Comparison of ENCODE assay signal across 17 cellular contexts in the genomic region with DNA sequence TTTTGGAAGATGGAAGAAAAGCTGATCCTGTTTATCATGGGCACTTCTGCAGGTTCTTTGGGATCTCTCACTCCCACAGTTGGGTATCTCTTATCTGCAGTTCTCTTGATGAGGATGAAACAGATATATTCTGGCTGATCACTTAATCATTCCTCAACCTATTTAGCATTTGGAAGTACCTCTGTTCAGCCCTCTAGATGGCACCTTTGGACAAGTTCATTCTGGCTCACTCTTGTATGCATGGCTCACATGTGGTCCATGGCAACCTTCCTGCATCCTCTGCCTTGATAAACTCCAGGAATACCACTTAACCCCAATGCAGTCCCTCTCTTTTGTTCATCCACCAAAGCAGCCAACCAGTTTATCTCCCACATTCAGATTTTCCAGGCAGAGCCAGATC.
DNase-seq lines count a peak whose midpoint lies in the region; ATAC-seq, FAIRE-seq and TF ChIP-seq lines count a peak whose summit lies in the region.
"Had no signal": no experiment of that assay in that cellular context is flagged by ENCODE, and none has a peak within 500 bp of the region (broad histone marks: within the 10 kb centered on the region; RNA-seq: fewer than 3 reads in every experiment).

No MANE protein-coding gene starts in this region.

- no peaks in the 10 kb centered on the region for H3K9me3 ChIP-seq in Karpas-422 (ENCODE audit: low read length)
- peaks cover 2% of the 10 kb centered on the region for H3K9me3 ChIP-seq in astrocyte (ENCODE audit: insufficient read depth, low read depth, low read length)
- H3K9me3 ChIP-seq in HepG2 (ENCODE audit: low read length) = peaks cover 4% of the 10 kb centered on the region; the same call in 1 of the 2 replicates

- H2AFZ ChIP-seq in Karpas-422 (ENCODE audit: low read length) = no peak overlapping the region
- H2AFZ ChIP-seq in astrocyte (ENCODE audit: low read depth, low read length) = no peak overlapping the region
- H2AFZ ChIP-seq in HepG2 (ENCODE audit: low read length) = no peak overlapping the region

- H3K79me2 ChIP-seq in Karpas-422 (ENCODE audit: low read length) (no peaks in the 10 kb centered on the region), astrocyte (ENCODE audit: insufficient read depth, low read length) (no peaks in the 10 kb centered on the region), HepG2 (ENCODE audit: insufficient read depth, low read length) (no peaks in the 10 kb centered on the region)

- TF ChIP-seq EP300 in HepG2 (IDR thresholded peaks at IDR 0.05; ENCODE audit: low read depth in 2 of 2, low read length in 2 of 2) (no peak), HepG2 (CRISPR knock-in tag; IDR thresholded peaks at IDR 0.05; ENCODE audit: borderline replicate concordance) (no peak)

- no peak overlapping the region for H3K27ac ChIP-seq in Karpas-422 (ENCODE audit: low read length)
- no peak overlapping the region for H3K27ac ChIP-seq in astrocyte (ENCODE audit: low read depth, low read length)
- H3K27ac ChIP-seq in HepG2 (ENCODE audit: extremely low read length, insufficient read depth, low read length) = no peak overlapping the region
- H3K27ac ChIP-seq: cardiac muscle cell had no signal

- FAIRE-seq in astrocyte (lab: Jason Lieb, UNC) (no peak), HepG2 (lab: Jason Lieb, UNC) (no peak)
- FAIRE-seq: HTR-8/SVneo had no signal

- no peak overlapping the region for H3K4me2 ChIP-seq in Karpas-422 (ENCODE audit: low read depth, low read length, poor library complexity, severe bottlenecking)
- no peak overlapping the region for H3K4me2 ChIP-seq in astrocyte (ENCODE audit: low read length)
- H3K4me2 ChIP-seq in HepG2 (ENCODE audit: low read depth, low read length) = no peak overlapping the region

- H4K20me1 ChIP-seq in Karpas-422 (ENCODE audit: insufficient read depth, low read depth, low read length) (no peaks in the 10 kb centered on the region), astrocyte (ENCODE audit: insufficient read depth, low read length) (no peaks in the 10 kb centered on the region), HepG2 (ENCODE audit: insufficient read depth, low read length) (no peaks in the 10 kb centered on the region)

- no peaks in the 10 kb centered on the region for H3K36me3 ChIP-seq in Karpas-422 (ENCODE audit: insufficient read depth, low read length)
- no peaks in the 10 kb centered on the region for H3K36me3 ChIP-seq in astrocyte (ENCODE audit: insufficient read depth, low read length)
- H3K36me3 ChIP-seq in HepG2 (replicated peaks in 1 of 2; ENCODE audit: control insufficient read depth in 1 of 2, insufficient read depth in 2 of 2, low read length in 2 of 2) = no peaks in the 10 kb centered on the region
- H3K36me3 ChIP-seq: cardiac muscle cell had no signal

- no peak for ATAC-seq in HepG2
- ATAC-seq in HG02938 (IDR thresholded peaks at IDR 0.05; ENCODE audit: unreplicated experiment) = no peak
- ATAC-seq: activated T-cell treated with anti-CD3 and anti-CD28 coated beads, Interleukin-2, amount 50 U/mL, for 72 hours had no signal

- H3K27me3 Mint-ChIP-seq in astrocyte (ENCODE audit: low read depth, unreplicated experiment) = peaks cover 4% of the 10 kb centered on the region
- H3K27me3 Mint-ChIP-seq in activated naive CD4-positive, alpha-beta T cell treated with anti-CD3 and anti-CD28 coated beads for 36 hours (ENCODE audit: low read depth) = no peaks in the 10 kb centered on the region
- H3K27me3 Mint-ChIP-seq: stimulated activated naive CD8-positive, alpha-beta T cell treated with anti-CD3 and anti-CD28 coated beads, Interleukin-15, Interleukin-2, amounts not matched to agents 100 ng/mL and 50 ng/mL, for 24 hours had no signal

- TF ChIP-seq CTCF in astrocyte (IDR thresholded peaks at IDR 0.05; ENCODE audit: insufficient read depth, low read depth, low read length) = no peak
- TF ChIP-seq CTCF in HepG2 (CRISPR knock-in tag; IDR thresholded peaks at IDR 0.05) = 0 out of 2 replicates have a peak, but pooled peaks have one; percentile 7

- intact Hi-C loops in HepG2 (cut with micrococcal nuclease; ENCODE audit: unreplicated experiment) = no loop called here
- intact Hi-C loops in activated naive CD4-positive, alpha-beta T cell treated with anti-CD3 and anti-CD28 coated beads for 36 hours (cut with micrococcal nuclease) = no loop called here

- H3K4me3 ChIP-seq in Karpas-422 (ENCODE audit: low read length) = no peak overlapping the region
- H3K4me3 ChIP-seq in astrocyte (ENCODE audit: insufficient read depth, low read depth, low read length) = no peak overlapping the region
- no peak overlapping the region for H3K4me3 ChIP-seq in HepG2 (replicated peaks in 1 of 3; ENCODE audit: insufficient read depth in 1 of 3, low read depth in 2 of 3, low read length in 3 of 3)
- H3K4me3 ChIP-seq: cardiac muscle cell had no signal

- H3K4me1 ChIP-seq in Karpas-422 (ENCODE audit: low read length) (no peaks in the 10 kb centered on the region), astrocyte (ENCODE audit: insufficient read depth, low read length) (peaks cover 4% of the 10 kb centered on the region), HepG2 (ENCODE audit: insufficient read depth, low read length) (no peaks in the 10 kb centered on the region)

- no peak overlapping the region for H3K27ac Mint-ChIP-seq in astrocyte (ENCODE audit: unreplicated experiment)
- no peak overlapping the region for H3K27ac Mint-ChIP-seq in activated naive CD4-positive, alpha-beta T cell treated with anti-CD3 and anti-CD28 coated beads for 36 hours
- H3K27ac Mint-ChIP-seq: activated T-cell treated with anti-CD3 and anti-CD28 coated beads, Interleukin-2, amount 50 U/mL, for 72 hours; stimulated activated naive CD8-positive, alpha-beta T cell treated with anti-CD3 and anti-CD28 coated beads, Interleukin-15, Interleukin-2, amounts not matched to agents 100 ng/mL and 50 ng/mL, for 24 hours had no signal

- no peaks in the 10 kb centered on the region for H3K9me2 ChIP-seq in Karpas-422 (replicated peaks; ENCODE audit: insufficient read depth, low read length)

- BruUV-seq in HepG2 (replicated peaks; lab: Mats Ljungman, UMichigan) = no TSS peak

- no peak overlapping the region for H3K4me3 Mint-ChIP-seq in astrocyte (ENCODE audit: unreplicated experiment)
- no peak overlapping the region for H3K4me3 Mint-ChIP-seq in activated naive CD4-positive, alpha-beta T cell treated with anti-CD3 and anti-CD28 coated beads for 36 hours
- H3K4me3 Mint-ChIP-seq: activated T-cell treated with anti-CD3 and anti-CD28 coated beads, Interleukin-2, amount 50 U/mL, for 72 hours; stimulated activated naive CD8-positive, alpha-beta T cell treated with anti-CD3 and anti-CD28 coated beads, Interleukin-15, Interleukin-2, amounts not matched to agents 100 ng/mL and 50 ng/mL, for 24 hours had no signal

- in situ Hi-C loops in G401 (cut with HindIII; ENCODE audit: low sequenced_read_pairs) (no loop called here), HepG2 (cut with HindIII; ENCODE audit: extremely low pct_ligation_motif_present, low pct_unique_long_range_greater_than_20kb) (no loop called here)

- no peaks in the 10 kb centered on the region for H3K36me3 Mint-ChIP-seq in astrocyte (ENCODE audit: low read depth, unreplicated experiment)
- H3K36me3 Mint-ChIP-seq in activated naive CD4-positive, alpha-beta T cell treated with anti-CD3 and anti-CD28 coated beads for 36 hours (ENCODE audit: low read depth) = peaks cover 5% of the 10 kb centered on the region

- POLR2A ChIA-PET in HepG2 (lab: Yijun Ruan, JAX) = no interaction called here

- CTCF ChIA-PET in HepG2 (lab: Yijun Ruan, JAX; ENCODE audit: low intra/inter-chr PET ratio, low total read pairs) = no interaction called here
- CTCF ChIA-PET in activated naive CD4-positive, alpha-beta T cell treated with anti-CD3 and anti-CD28 coated beads for 36 hours (lab: Charles Lee) = no interaction called here

- H3K9ac ChIP-seq in Karpas-422 (ENCODE audit: low read length) = no peak overlapping the region
- H3K9ac ChIP-seq in astrocyte (ENCODE audit: low read length) = no peak overlapping the region
- H3K9ac ChIP-seq in HepG2 (ENCODE audit: insufficient read depth, low read depth, low read length) = no peak overlapping the region

- TF ChIP-seq POLR2A in HepG2 (IDR thresholded peaks at IDR 0.05; ENCODE audit: insufficient read depth in 1 of 2, low read depth in 2 of 2, low read length in 2 of 2) = no peak

- H3K9me3 Mint-ChIP-seq in astrocyte (ENCODE audit: unreplicated experiment) = peaks cover 12% of the 10 kb centered on the region
- H3K9me3 Mint-ChIP-seq in activated naive CD4-positive, alpha-beta T cell treated with anti-CD3 and anti-CD28 coated beads for 36 hours = peaks cover 21% of the 10 kb centered on the region

- H3K27me3 ChIP-seq in Karpas-422 (ENCODE audit: low read length) (no peaks in the 10 kb centered on the region), astrocyte (ENCODE audit: insufficient read depth, low read length) (no peaks in the 10 kb centered on the region), HepG2 (ENCODE audit: control insufficient read depth in 1 of 2, insufficient read depth in 2 of 2, low read length in 2 of 2) (no peaks in the 10 kb centered on the region)
- H3K27me3 ChIP-seq: cardiac muscle cell had no signal

- no peak for TF ChIP-seq RAD21 in HepG2 (CRISPR knock-in tag; IDR thresholded peaks at IDR 0.05)

- H3K4me1 Mint-ChIP-seq in astrocyte (ENCODE audit: low read depth, unreplicated experiment) = peaks cover 6% of the 10 kb centered on the region
- H3K4me1 Mint-ChIP-seq in activated naive CD4-positive, alpha-beta T cell treated with anti-CD3 and anti-CD28 coated beads for 36 hours (ENCODE audit: low read depth) = no peaks in the 10 kb centered on the region

- DNase-seq in G401 (ENCODE audit: low spot score) (peak; percentile 1), Karpas-422 (peak; percentile 63), astrocyte (ENCODE audit: low read depth) (peak; percentile 1), HepG2 (ENCODE audit: low spot score) (no peak), NCI-H187 (lab: John Stamatoyannopoulos, UW) (no peak), NCI-H1105 treated with DMSO at 0.1 percent for 48 hours (lab: John Stamatoyannopoulos, UW) (no peak)
- no peak for DNase-seq in activated naive CD4-positive, alpha-beta T cell treated with anti-CD3 and anti-CD28 coated beads for 36 hours
- DNase-seq: activated CD4-positive, CD25-positive, alpha-beta regulatory T cell treated with anti-CD3 and anti-CD28 coated beads, Interleukin-2, amount 50 U/mL, for 72 hours; activated T-cell treated with anti-CD3 and anti-CD28 coated beads, Interleukin-2, amount 50 U/mL, for 72 hours; kidney glomerular epithelial cell; NCI-H2227 treated with DMSO at 0.1 percent for 48 hours; SHP77 treated with DMSO at 0.1 percent for 48 hours; stimulated activated CD4-positive, alpha-beta T cell treated with anti-CD3 and anti-CD28 coated beads, Interleukin-2, amount 100 ng/mL, for 24 hours had no signal

TF ChIP-seq in HepG2, 621 proteins besides CTCF, POLR2A, EP300 and RAD21 (continues in another document):
- TF ChIP-seq MEIS2 (CRISPR knock-in tag; IDR thresholded peaks at IDR 0.05) (no peak), XBP1 (CRISPR knock-in tag; IDR thresholded peaks at IDR 0.05) (no peak), CBX1 (IDR thresholded peaks at IDR 0.05; ENCODE audit: low read depth) (no peak), POLR2AphosphoS5 (IDR thresholded peaks at IDR 0.05; ENCODE audit: low read depth, low read length) (no peak)

Comparison
In these comparisons a context has a peak if more than half of its experiments do, and no peak if none do; other contexts are left out.
1. DNase-seq: peak in G401 (single experiment), Karpas-422 (single experiment) and astrocyte (single experiment); none in HepG2 (single experiment), activated naive CD4-positive, alpha-beta T cell treated with anti-CD3 and anti-CD28 coated beads for 36 hours (single experiment), NCI-H187 (0 of 2) and NCI-H1105 treated with DMSO at 0.1 percent for 48 hours (single experiment).